Comparison of ENCODE assay signal across 23 cellular contexts in the genomic region with DNA sequence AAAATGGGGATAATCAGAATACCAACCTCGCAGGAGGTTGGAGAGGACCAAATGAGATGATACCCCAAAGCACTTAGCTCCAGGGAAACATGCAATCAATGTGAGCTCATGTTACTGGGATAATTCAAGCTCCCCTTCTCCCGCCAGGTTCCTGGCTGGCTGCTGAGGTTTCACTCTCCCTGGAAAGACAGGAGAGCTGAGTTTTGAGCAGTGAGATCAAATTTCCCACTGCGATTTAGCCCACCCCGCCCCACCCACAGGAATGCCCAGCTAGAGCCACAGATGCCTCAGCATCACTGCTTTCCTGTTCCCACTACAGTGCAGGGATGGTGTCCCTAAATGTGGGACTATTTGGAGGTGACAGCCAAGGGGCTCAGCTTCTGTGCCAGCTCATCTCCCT. TPM values are rescaled to one million over a fixed set of nuclear protein-coding genes. Genes with fewer than 3 reads are reported as not detected.
DNase-seq lines count a peak whose midpoint lies in the region; ATAC-seq and TF ChIP-seq lines count a peak whose summit lies in the region.
"Had no signal": no experiment of that assay in that cellular context is flagged by ENCODE, and none has a peak within 500 bp of the region (broad histone marks: within the 10 kb centered on the region; RNA-seq: fewer than 3 reads in every experiment).

No MANE protein-coding gene starts in this region.

- H3K4me3 ChIP-seq in BLaER1 (no peak overlapping the region), HEK293 (ENCODE audit: low read depth, low read length) (no peak overlapping the region), iPS-20b (ENCODE audit: low read length) (no peak overlapping the region)
- H3K4me3 ChIP-seq: adrenal gland, dorsolateral prefrontal cortex, Peyer's patch, skin epidermis, tibial artery had no signal

- peaks cover 84% of the 10 kb centered on the region for H3K4me1 ChIP-seq in BLaER1
- 0 out of 2 replicates have a peak, but pooled peaks cover 2% of the 10 kb centered on the region for H3K4me1 ChIP-seq in HEK293 (ENCODE audit: control insufficient read depth, insufficient read depth, low read length)
- peaks cover 11% of the 10 kb centered on the region for H3K4me1 ChIP-seq in iPS-20b (ENCODE audit: insufficient read depth, low read length)
- H3K4me1 ChIP-seq: adrenal gland, Peyer's patch had no signal

- ATAC-seq in HG02798 (IDR thresholded peaks at IDR 0.05; ENCODE audit: poor library complexity, unreplicated experiment) (no peak), GM19455 (IDR thresholded peaks at IDR 0.05; ENCODE audit: unreplicated experiment) (no peak)
- ATAC-seq: stimulated activated naive CD8-positive, alpha-beta T cell treated with anti-CD3 and anti-CD28 coated beads, Interleukin-15, Interleukin-2, amounts not matched to agents 100 U/mL and 50 U/mL, for 24 hours had no signal

- no peaks in the 10 kb centered on the region for H3K9me3 ChIP-seq in BLaER1
- H3K9me3 ChIP-seq in HEK293 (ENCODE audit: control insufficient read depth, insufficient read depth, low read depth, low read length): no peaks in the 10 kb centered on the region
- H3K9me3 ChIP-seq in iPS-20b (ENCODE audit: insufficient read depth, low read depth, low read length): no peaks in the 10 kb centered on the region
- H3K9me3 ChIP-seq: adrenal gland, Peyer's patch, tibial artery had no signal

- CTCF ChIA-PET in HEK293 (lab: Yijun Ruan, JAX): interaction anchor here (1.0 kb wide), 1 partner anchor 122 kb away, joined by 5 read pairs; no protein-coding TSS in a partner anchor

- H3K27me3 ChIP-seq in BLaER1 (no peaks in the 10 kb centered on the region), iPS-20b (ENCODE audit: insufficient read depth, low read length) (no peaks in the 10 kb centered on the region)
- H3K27me3 ChIP-seq: adrenal gland, dorsolateral prefrontal cortex, Peyer's patch, tibial artery had no signal

- H3K27ac ChIP-seq in BLaER1 (no peak overlapping the region), HEK293 (ENCODE audit: extremely low read depth, low read depth, low read length) (no peak overlapping the region), iPS-20b (ENCODE audit: low read length) (no peak overlapping the region)
- H3K27ac ChIP-seq: adrenal gland, dorsolateral prefrontal cortex, Peyer's patch, skin epidermis, tibial artery had no signal

- H3K9ac ChIP-seq in BLaER1 (no peak overlapping the region), iPS-20b (ENCODE audit: low read depth, low read length) (peak overlapping the region; percentile 12; the same call in 1 of the 2 replicates)

- TF ChIP-seq CTCF in HEK293 (tag by site-specific recombination; IDR thresholded peaks at IDR 0.05): no peak

- H3K4me2 ChIP-seq in BLaER1: peak overlapping the region; percentile 67; the same call in 1 of the 2 replicates

- POLR2A ChIA-PET in HEK293 (lab: Yijun Ruan, JAX): no interaction called here

- H3K36me3 ChIP-seq in BLaER1: no peaks in the 10 kb centered on the region
- no peaks in the 10 kb centered on the region for H3K36me3 ChIP-seq in HEK293 (ENCODE audit: control insufficient read depth in 2 of 2, insufficient read depth in 1 of 2, low read length in 2 of 2)
- no peaks in the 10 kb centered on the region for H3K36me3 ChIP-seq in iPS-20b (ENCODE audit: insufficient read depth, low read depth, low read length)
- H3K36me3 ChIP-seq: adrenal gland, Peyer's patch, tibial artery had no signal

- no peaks in the 10 kb centered on the region for H4K20me1 ChIP-seq in BLaER1

- DNase-seq in SK-N-DZ (ENCODE audit: low spot score) (peak; percentile 31), AML-193 (lab: John Stamatoyannopoulos, UW) (no peak), kidney tubule cell (ENCODE audit: low spot score) (no peak)
- DNase-seq: activated CD4-positive, alpha-beta T cell treated with anti-CD3 and anti-CD28 coated beads, Interleukin-2, amount 50 U/mL, for 4 hours; activated effector memory CD4-positive, alpha-beta T cell treated with anti-CD3 and anti-CD28 coated beads, Interleukin-2, amount 50 U/mL, for 16 hours; adrenal gland; C1 segment of cervical spinal cord; caudate nucleus; dorsolateral prefrontal cortex; foreskin melanocyte; hippocampal formation; Karpas-422; NCI-H1092; NK-92 treated with Interleukin-12 subunit alpha and Interleukin-12 subunit beta, amount 100 ng/mL, for 24 hours; Peyer's patch; stimulated activated naive CD8-positive, alpha-beta T cell treated with anti-CD3 and anti-CD28 coated beads, Interleukin-15, Interleukin-2, amounts not matched to agents 100 U/mL and 50 U/mL, for 24 hours; tibial artery had no signal

TF ChIP-seq in HEK293, 187 proteins besides CTCF, POLR2A, EP300 and RAD21:
- TF ChIP-seq, protein P1, sequence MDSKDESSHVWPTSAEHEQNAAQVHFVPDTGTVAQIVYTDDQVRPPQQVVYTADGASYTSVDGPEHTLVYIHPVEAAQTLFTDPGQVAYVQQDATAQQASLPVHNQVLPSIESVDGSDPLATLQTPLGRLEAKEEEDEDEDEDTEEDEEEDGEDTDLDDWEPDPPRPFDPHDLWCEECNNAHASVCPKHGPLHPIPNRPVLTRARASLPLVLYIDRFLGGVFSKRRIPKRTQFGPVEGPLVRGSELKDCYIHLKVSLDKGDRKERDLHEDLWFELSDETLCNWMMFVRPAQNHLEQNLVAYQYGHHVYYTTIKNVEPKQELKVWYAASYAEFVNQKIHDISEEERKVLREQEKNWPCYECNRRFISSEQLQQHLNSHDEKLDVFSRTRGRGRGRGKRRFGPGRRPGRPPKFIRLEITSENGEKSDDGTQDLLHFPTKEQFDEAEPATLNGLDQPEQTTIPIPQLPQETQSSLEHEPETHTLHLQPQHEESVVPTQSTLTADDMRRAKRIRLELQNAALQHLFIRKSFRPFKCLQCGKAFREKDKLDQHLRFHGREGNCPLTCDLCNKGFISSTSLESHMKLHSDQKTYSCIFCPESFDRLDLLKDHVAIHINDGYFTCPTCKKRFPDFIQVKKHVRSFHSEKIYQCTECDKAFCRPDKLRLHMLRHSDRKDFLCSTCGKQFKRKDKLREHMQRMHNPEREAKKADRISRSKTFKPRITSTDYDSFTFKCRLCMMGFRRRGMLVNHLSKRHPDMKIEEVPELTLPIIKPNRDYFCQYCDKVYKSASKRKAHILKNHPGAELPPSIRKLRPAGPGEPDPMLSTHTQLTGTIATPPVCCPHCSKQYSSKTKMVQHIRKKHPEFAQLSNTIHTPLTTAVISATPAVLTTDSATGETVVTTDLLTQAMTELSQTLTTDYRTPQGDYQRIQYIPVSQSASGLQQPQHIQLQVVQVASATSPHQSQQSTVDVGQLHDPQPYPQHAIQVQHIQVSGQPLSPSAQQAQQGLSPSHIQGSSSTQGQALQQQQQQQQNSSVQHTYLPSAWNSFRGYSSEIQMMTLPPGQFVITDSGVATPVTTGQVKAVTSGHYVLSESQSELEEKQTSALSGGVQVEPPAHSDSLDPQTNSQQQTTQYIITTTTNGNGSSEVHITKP (tag by site-specific recombination; IDR thresholded peaks at IDR 0.05): 0 out of 2 replicates have a peak, but pooled peaks have one; percentile 34
- TF ChIP-seq ZNF324 (tag by site-specific recombination; IDR thresholded peaks at IDR 0.05) (no peak), ZNF10 (tag by site-specific recombination; IDR thresholded peaks at IDR 0.05) (no peak), ZNF660 (tag by site-specific recombination; IDR thresholded peaks at IDR 0.05) (peak; percentile 59; the same call in 1 of the 2 replicates), ZBTB17 (tag by site-specific recombination; IDR thresholded peaks at IDR 0.05) (0 out of 2 replicates have a peak, but pooled peaks have one; percentile 13)
- TF ChIP-seq, protein P2, sequence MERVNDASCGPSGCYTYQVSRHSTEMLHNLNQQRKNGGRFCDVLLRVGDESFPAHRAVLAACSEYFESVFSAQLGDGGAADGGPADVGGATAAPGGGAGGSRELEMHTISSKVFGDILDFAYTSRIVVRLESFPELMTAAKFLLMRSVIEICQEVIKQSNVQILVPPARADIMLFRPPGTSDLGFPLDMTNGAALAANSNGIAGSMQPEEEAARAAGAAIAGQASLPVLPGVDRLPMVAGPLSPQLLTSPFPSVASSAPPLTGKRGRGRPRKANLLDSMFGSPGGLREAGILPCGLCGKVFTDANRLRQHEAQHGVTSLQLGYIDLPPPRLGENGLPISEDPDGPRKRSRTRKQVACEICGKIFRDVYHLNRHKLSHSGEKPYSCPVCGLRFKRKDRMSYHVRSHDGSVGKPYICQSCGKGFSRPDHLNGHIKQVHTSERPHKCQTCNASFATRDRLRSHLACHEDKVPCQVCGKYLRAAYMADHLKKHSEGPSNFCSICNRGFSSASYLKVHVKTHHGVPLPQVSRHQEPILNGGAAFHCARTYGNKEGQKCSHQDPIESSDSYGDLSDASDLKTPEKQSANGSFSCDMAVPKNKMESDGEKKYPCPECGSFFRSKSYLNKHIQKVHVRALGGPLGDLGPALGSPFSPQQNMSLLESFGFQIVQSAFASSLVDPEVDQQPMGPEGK (tag by site-specific recombination; IDR thresholded peaks at IDR 0.05): peak; percentile 43; the same call in 1 of the 2 replicates

RNA-seq across cellular contexts. Expression of a gene that starts 56.7 kb away (rescaled TPM):
- 4.8 and 5.4 TPM in 2 replicates for polyA plus RNA-seq in SK-N-DZ (2014; cell fraction: cytosol; rRNA removed)
- polyA plus RNA-seq in SK-N-DZ (2014; cell fraction: nucleus; rRNA removed): 1.7 and 2.6 TPM in 2 replicates
